In genomic region chr10:8279598-8279997, GRCh38 we compare ENCODE assay signal across 16 cellular contexts.
A peak's percentile ranks its signal among the peaks of the same experiment; 100 is the strongest.
DNase-seq lines count a peak whose midpoint lies in the region; ATAC-seq, FAIRE-seq and TF ChIP-seq lines count a peak whose summit lies in the region.
"Had no signal": no experiment of that assay in that cellular context is flagged by ENCODE, and none has a peak within 500 bp of the region (broad histone marks: within the 10 kb centered on the region; RNA-seq: fewer than 3 reads in every experiment).

No MANE protein-coding gene starts in this region.

- no peak overlapping the region for H3K9ac ChIP-seq in PC-3 (ENCODE audit: low read length)

- H3K9me3 Mint-ChIP-seq in stimulated activated memory B cell treated with anti-CD40 and anti-IgM and Interleukin-4, amounts not matched to agents 10 μg/mL and 1 μg/mL and 100 μg/mL, for 72 hours = no peaks in the 10 kb centered on the region
- H3K9me3 Mint-ChIP-seq: CD8-positive, alpha-beta memory T cell had no signal

- H3K79me2 ChIP-seq in PC-3 (ENCODE audit: low read length) = no peaks in the 10 kb centered on the region

- H3K9me2 ChIP-seq in PC-3 (replicated peaks; ENCODE audit: low read length) = no peaks in the 10 kb centered on the region

- peak overlapping the region; percentile 48; the same call in 1 of the 2 replicates for H2AFZ ChIP-seq in PC-3 (ENCODE audit: low read length)

- H3K4me1 Mint-ChIP-seq in stimulated activated memory B cell treated with anti-CD40 and anti-IgM and Interleukin-4, amounts not matched to agents 10 μg/mL and 1 μg/mL and 100 μg/mL, for 72 hours = no peaks in the 10 kb centered on the region

- H3K27me3 ChIP-seq in PC-3 (ENCODE audit: low read length) = 0 out of 2 replicates have a peak, but pooled peaks cover 8% of the 10 kb centered on the region
- no peaks in the 10 kb centered on the region for H3K27me3 ChIP-seq in bronchial epithelial cell (ENCODE audit: control insufficient read depth, insufficient read depth, low read length)
- H3K27me3 ChIP-seq: right atrium auricular region, thyroid gland had no signal

- no peaks in the 10 kb centered on the region for H3K36me3 Mint-ChIP-seq in stimulated activated memory B cell treated with anti-CD40 and anti-IgM and Interleukin-4, amounts not matched to agents 10 μg/mL and 1 μg/mL and 100 μg/mL, for 72 hours

- TF ChIP-seq CTCF in PC-3 (conservative IDR thresholded peaks at IDR 0.05; ENCODE audit: low read depth, low read length) (no peak), bronchial epithelial cell (IDR thresholded peaks at IDR 0.05; ENCODE audit: insufficient read depth, low read length, severe bottlenecking) (no peak), retinal pigment epithelial cell (conservative IDR thresholded peaks at IDR 0.05; ENCODE audit: low read depth, low read length) (no peak)

- no peaks in the 10 kb centered on the region for H4K20me1 ChIP-seq in PC-3 (ENCODE audit: low read length)

- peaks cover 11% of the 10 kb centered on the region; the same call in 1 of the 2 replicates for H3K4me1 ChIP-seq in PC-3 (ENCODE audit: insufficient read depth, low read length)
- H3K4me1 ChIP-seq: HAP-1, right atrium auricular region, thyroid gland had no signal

- H3K27ac Mint-ChIP-seq in stimulated activated memory B cell treated with anti-CD40 and anti-IgM and Interleukin-4, amounts not matched to agents 10 μg/mL and 1 μg/mL and 100 μg/mL, for 72 hours = no peak overlapping the region
- H3K27ac Mint-ChIP-seq: activated CD4-positive, alpha-beta T cell treated with anti-CD3 and anti-CD28 coated beads, Interleukin-2, amount 10 ng/mL, durations not matched to agents 24 days and 14 days had no signal

- no peak for FAIRE-seq in bronchial epithelial cell (lab: Jason Lieb, UNC)
- FAIRE-seq in GM12892 (lab: Jason Lieb, UNC) = no peak

- CTCF ChIA-PET in PC-3 (lab: Charles Lee) = no interaction called here

- no TSS peak for BruUV-seq in PC-3 (replicated peaks; lab: Mats Ljungman, UMichigan)

- H3K4me3 Mint-ChIP-seq in stimulated activated memory B cell treated with anti-CD40 and anti-IgM and Interleukin-4, amounts not matched to agents 10 μg/mL and 1 μg/mL and 100 μg/mL, for 72 hours = no peak overlapping the region
- H3K4me3 Mint-ChIP-seq: activated CD4-positive, alpha-beta T cell treated with anti-CD3 and anti-CD28 coated beads, Interleukin-2, amount 10 ng/mL, durations not matched to agents 24 days and 14 days; CD8-positive, alpha-beta memory T cell had no signal

- intact Hi-C loops in PC-3 (cut with micrococcal nuclease) = no loop called here

- H3K36me3 ChIP-seq in PC-3 (ENCODE audit: low read depth, low read length) (no peaks in the 10 kb centered on the region), bronchial epithelial cell (ENCODE audit: control insufficient read depth, insufficient read depth, low read length) (no peaks in the 10 kb centered on the region)
- H3K36me3 ChIP-seq: HAP-1, right atrium auricular region, thyroid gland had no signal

- H3F3A ChIP-seq in PC-3 (ENCODE audit: low read length, unreplicated experiment) = no peaks in the 10 kb centered on the region

- TF ChIP-seq POLR2A in GM12892 (IDR thresholded peaks at IDR 0.05; ENCODE audit: low read depth, low read length) = no peak

- H3K9me3 ChIP-seq in PC-3 (ENCODE audit: low read length) = no peaks in the 10 kb centered on the region
- H3K9me3 ChIP-seq: HAP-1, right atrium auricular region, thyroid gland had no signal

- H3K4me3 ChIP-seq in PC-3 (ENCODE audit: low read length) (no peak overlapping the region), bronchial epithelial cell (ENCODE audit: low read depth, low read length) (no peak overlapping the region), retinal pigment epithelial cell (ENCODE audit: low read length) (no peak overlapping the region)
- H3K4me3 ChIP-seq: HAP-1, lung, right atrium auricular region, thyroid gland had no signal

- no peak overlapping the region for H3K27ac ChIP-seq in PC-3 (ENCODE audit: low read length)
- H3K27ac ChIP-seq: right atrium auricular region, thyroid gland had no signal

- POLR2A ChIA-PET in PC-3 (lab: Charles Lee; ENCODE audit: unreplicated experiment) = interaction anchor here (0.6 kb wide), 1 partner anchor 215 kb away, joined by 4 read pairs; no protein-coding TSS in a partner anchor

- peak; percentile 21 for DNase-seq in GM03348 (ENCODE audit: low spot score)
- peak; percentile 58 for DNase-seq in PC-3
- DNase-seq in bronchial epithelial cell (ENCODE audit: low read depth) = peak; percentile 44
- peak; percentile 83 for DNase-seq in retinal pigment epithelial cell (ENCODE audit: low read depth)
- DNase-seq in COLO668 (lab: John Stamatoyannopoulos, UW; ENCODE audit: unreplicated experiment) = no peak
- DNase-seq in GM12892 (ENCODE audit: insufficient read length) = no peak
- DNase-seq: activated CD4-positive, alpha-beta T cell treated with anti-CD3 and anti-CD28 coated beads, Interleukin-2, amount 10 ng/mL, durations not matched to agents 24 days and 14 days; anterior cingulate cortex; CD8-positive, alpha-beta memory T cell; NCI-H2029; NCI-H748 treated with DMSO at 0.1 percent for 48 hours; thyroid gland had no signal

- no peak overlapping the region for H3K4me2 ChIP-seq in PC-3 (ENCODE audit: low read length)

- H3K27me3 Mint-ChIP-seq in stimulated activated memory B cell treated with anti-CD40 and anti-IgM and Interleukin-4, amounts not matched to agents 10 μg/mL and 1 μg/mL and 100 μg/mL, for 72 hours = no peaks in the 10 kb centered on the region

- ATAC-seq in PC-3 = peak; percentile 56
- no peak for ATAC-seq in stimulated activated memory B cell treated with anti-CD40 and anti-IgM and Interleukin-4, amounts not matched to agents 10 μg/mL and 1 μg/mL and 100 μg/mL, for 72 hours

Comparison
In these comparisons a context has a peak if more than half of its experiments do, and no peak if none do; other contexts are left out.
1. DNase-seq: peak in GM03348 (single experiment), PC-3 (single experiment), bronchial epithelial cell (single experiment) and retinal pigment epithelial cell (single experiment); none in COLO668 (single experiment) and GM12892 (single experiment).